Comparison of ENCODE assay signal across 13 cellular contexts in genomic region chr10:79050896-79051555, GRCh38. TPM values are rescaled to one million over a fixed set of nuclear protein-coding genes. Genes with fewer than 3 reads are reported as not detected.
DNase-seq lines count a peak whose midpoint lies in the region; ATAC-seq, FAIRE-seq and TF ChIP-seq lines count a peak whose summit lies in the region.
"Had no signal": no experiment of that assay in that cellular context is flagged by ENCODE, and none has a peak within 500 bp of the region (broad histone marks: within the 10 kb centered on the region; RNA-seq: fewer than 3 reads in every experiment).

No MANE protein-coding gene starts in this region.

- intact Hi-C loops in left cardiac atrium (cut with DNase I), result no loop called here
- intact Hi-C loops in Right ventricle myocardium inferior (cut with DNase I), result no loop called here
- intact Hi-C loops in naive thymus-derived CD4-positive, alpha-beta T cell (cut with micrococcal nuclease), result no loop called here

- H3K36me3 ChIP-seq in bronchial epithelial cell (ENCODE audit: control insufficient read depth, insufficient read depth, low read length), result no peaks in the 10 kb centered on the region
- no peaks in the 10 kb centered on the region for H3K36me3 ChIP-seq in naive thymus-derived CD4-positive, alpha-beta T cell (ENCODE audit: control insufficient read depth in 2 of 3, insufficient read depth in 3 of 3, low read length in 3 of 3)

- H3K4me1 Mint-ChIP-seq in naive thymus-derived CD4-positive, alpha-beta T cell, result peaks cover 32 to 70% (median 57%) of the 10 kb centered on the region in 7 donors

- peak overlapping the region; percentile 6 to 100 (median 54) for H3K27ac Mint-ChIP-seq in naive thymus-derived CD4-positive, alpha-beta T cell

- no peaks in the 10 kb centered on the region for H3K36me3 Mint-ChIP-seq in naive thymus-derived CD4-positive, alpha-beta T cell

- H3K9me3 ChIP-seq in naive thymus-derived CD4-positive, alpha-beta T cell (ENCODE audit: control insufficient read depth in 2 of 3, low read length in 3 of 3), result no peaks in the 10 kb centered on the region

- H3K4me3 Mint-ChIP-seq in naive thymus-derived CD4-positive, alpha-beta T cell, result peak overlapping the region in 3 of 10 donors; percentile 11 to 30 (median 23)

- TF ChIP-seq CTCF in bronchial epithelial cell (IDR thresholded peaks at IDR 0.05; ENCODE audit: insufficient read depth, low read length, severe bottlenecking), result no peak

- H3K4me3 ChIP-seq in bronchial epithelial cell (ENCODE audit: low read depth, low read length), result no peak overlapping the region
- no peak overlapping the region for H3K4me3 ChIP-seq in naive thymus-derived CD4-positive, alpha-beta T cell (ENCODE audit: low read length)
- H3K4me3 ChIP-seq: K562 had no signal

- DNase-seq in left cardiac atrium, result peak; percentile 7
- DNase-seq in Right ventricle myocardium inferior (ENCODE audit: missing footprints), result no peak
- peak; percentile 55 for DNase-seq in bronchial epithelial cell (ENCODE audit: low read depth)
- no peak for DNase-seq in naive thymus-derived CD4-positive, alpha-beta T cell
- no peak for DNase-seq in DMS79 (lab: John Stamatoyannopoulos, UW)
- DNase-seq in pons (ENCODE audit: low spot score), result no peak
- DNase-seq: activated CD4-positive, CD25-positive, alpha-beta regulatory T cell treated with anti-CD3 and anti-CD28 coated beads, Interleukin-2, amount 50 U/mL, for 72 hours; activated naive CD4-positive, alpha-beta T cell treated with Interleukin-2 at 50 U/mL for 16 hours; NCI-H2081 had no signal

- no peaks in the 10 kb centered on the region for H3K9me3 Mint-ChIP-seq in naive thymus-derived CD4-positive, alpha-beta T cell

- POLR2A ChIA-PET in naive thymus-derived CD4-positive, alpha-beta T cell (lab: Charles Lee), result interaction anchor here (1.1 to 1.5 kb wide), 3 partner anchors 17 to 83 kb away, joined by 3 read pairs; no protein-coding TSS in a partner anchor

- no peaks in the 10 kb centered on the region for H3K27me3 Mint-ChIP-seq in naive thymus-derived CD4-positive, alpha-beta T cell

- ATAC-seq in left cardiac atrium (no peak), Right ventricle myocardium inferior (no peak), HG02973 (IDR thresholded peaks at IDR 0.05; ENCODE audit: unreplicated experiment) (no peak), GM19023 (IDR thresholded peaks at IDR 0.05; ENCODE audit: unreplicated experiment) (no peak)
- ATAC-seq in naive thymus-derived CD4-positive, alpha-beta T cell, result no peak
- ATAC-seq: K562 had no signal

- CTCF ChIA-PET in naive thymus-derived CD4-positive, alpha-beta T cell (lab: Charles Lee), result interaction anchor here (2.1 kb wide), 1 partner anchor 76 kb away, joined by 7 read pairs; no protein-coding TSS in a partner anchor

- no peaks in the 10 kb centered on the region for H3K27me3 ChIP-seq in bronchial epithelial cell (ENCODE audit: control insufficient read depth, insufficient read depth, low read length)
- no peaks in the 10 kb centered on the region for H3K27me3 ChIP-seq in naive thymus-derived CD4-positive, alpha-beta T cell (ENCODE audit: control insufficient read depth in 2 of 2, insufficient read depth in 2 of 2, low read length in 2 of 2)

- H3K4me1 ChIP-seq in naive thymus-derived CD4-positive, alpha-beta T cell (ENCODE audit: control insufficient read depth in 2 of 2, insufficient read depth in 2 of 2, low read length in 2 of 2), result peaks cover 18 to 41% of the 10 kb centered on the region in 2 donors

- no peak overlapping the region for H3K27ac ChIP-seq in naive thymus-derived CD4-positive, alpha-beta T cell (ENCODE audit: low read depth, low read length)

- FAIRE-seq in bronchial epithelial cell (lab: Jason Lieb, UNC), result peak; percentile 80
- FAIRE-seq: GM18507, K562 had no signal

RNA-seq across cellular contexts. Expression of gene ZMIZ1, which starts 17.7 kb away (rescaled TPM):
- total RNA-seq in left cardiac atrium (10 to 100 TPM; 51.4 to 58.0 TPM), Right ventricle myocardium inferior (48.8 TPM), bronchial epithelial cell (6.3 and 9.0 TPM in 2 replicates)
- 10 to 100 TPM; 13.5 to 57.2 (median 24.5) TPM for total RNA-seq in naive thymus-derived CD4-positive, alpha-beta T cell
- polyA plus RNA-seq in naive thymus-derived CD4-positive, alpha-beta T cell, result 1 to 10 TPM; 1.8 to 4.2 TPM

Comparison
In these comparisons a context has a peak if more than half of its experiments do, and no peak if none do; other contexts are left out.
1. DNase-seq: peak in left cardiac atrium (single experiment) and bronchial epithelial cell (single experiment); none in Right ventricle myocardium inferior (single experiment), naive thymus-derived CD4-positive, alpha-beta T cell (0 of 9), DMS79 (single experiment) and pons (single experiment).